ENCODE assay signal across 9 cellular contexts in genomic region chr16:74367636-74368001, GRCh38. TPM values are rescaled to one million over a fixed set of nuclear protein-coding genes. Genes with fewer than 3 reads are reported as not detected.
DNase-seq lines count a peak whose midpoint lies in the region; ATAC-seq, FAIRE-seq and TF ChIP-seq lines count a peak whose summit lies in the region.
"Not testable (repeated sequence)": the region's sequence is repeated elsewhere in the genome, so short reads cannot be mapped to it uniquely, and the experiment has no call there.
"Had no signal": no experiment of that assay in that cellular context is flagged by ENCODE, and none has a peak within 500 bp of the region (broad histone marks: within the 10 kb centered on the region; RNA-seq: fewer than 3 reads in every experiment).

No MANE protein-coding gene starts in this region.

- H3K27ac ChIP-seq in HL-60 (replicated peaks) (peak overlapping the region; percentile 74), K562 (ENCODE audit: extremely low read depth, low read depth, low read length) (peak overlapping the region; percentile 68), left ventricle myocardium inferior (replicated peaks) (peak overlapping the region; percentile 93), testis (peak overlapping the region; percentile 86 to 92)

- peak overlapping the region; percentile 94 for H3K4me3 Mint-ChIP-seq in T-helper 2 cell treated with Interferon-gamma antibody and Interleukin-4, amounts not matched to agents 5 μg/mL and 100 μg/mL, for 36 hours
- peak overlapping the region; percentile 92 for H3K4me3 Mint-ChIP-seq in neural crest cell

- H3K9me3 Mint-ChIP-seq in T-helper 2 cell treated with Interferon-gamma antibody and Interleukin-4, amounts not matched to agents 5 μg/mL and 100 μg/mL, for 36 hours; neural crest cell: not testable (repeated sequence)

- TF ChIP-seq RAD21 in K562 (CRISPR knock-in tag; conservative IDR thresholded peaks at IDR 0.05 in 1 of 2, IDR thresholded peaks at IDR 0.05 in 1 of 2): not testable (repeated sequence)

- H4K20me1 ChIP-seq in K562 (replicated peaks; ENCODE audit: control insufficient read depth, insufficient read depth, low read length): not testable (repeated sequence)

- not testable (repeated sequence) for H3K9me1 ChIP-seq in K562 (ENCODE audit: control insufficient read depth, insufficient read depth, low read length)

- H3K4me2 ChIP-seq in K562 (ENCODE audit: insufficient read depth, low read length): peak overlapping the region; percentile 82

- TF ChIP-seq EP300 in K562 (IDR thresholded peaks at IDR 0.05; ENCODE audit: low read length): not testable (repeated sequence)

- H3K4me1 Mint-ChIP-seq in T-helper 2 cell treated with Interferon-gamma antibody and Interleukin-4, amounts not matched to agents 5 μg/mL and 100 μg/mL, for 36 hours (ENCODE audit: low read depth): peaks cover 10% of the 10 kb centered on the region
- peaks cover 12% of the 10 kb centered on the region for H3K4me1 Mint-ChIP-seq in neural crest cell

- BruUV-seq in K562 (replicated peaks; lab: Mats Ljungman, UMichigan): TSS peak; percentile 52

- POLR2A ChIA-PET in K562 (lab: Yijun Ruan, JAX): not testable (repeated sequence)

- DNase-seq in HL-60 (ENCODE audit: low read depth in 1 of 2, low spot score in 1 of 2) (peak; percentile 61 to 68), K562 (ENCODE audit: extremely low read depth in 1 of 4, low spot score in 3 of 4) (peak in 3 of 4 experiments; percentile 16 to 49 (median 46)), left ventricle myocardium inferior (peak; percentile 47), testis (peak; percentile 64)
- DNase-seq in T-helper 2 cell treated with Interferon-gamma antibody and Interleukin-4, amounts not matched to agents 5 μg/mL and 100 μg/mL, for 36 hours (ENCODE audit: low spot score); neural crest cell (ENCODE audit: low read depth, low spot score): not testable (repeated sequence)

- H3K9ac ChIP-seq in ES-I3 (ENCODE audit: low read depth, low read length) (peak overlapping the region; percentile 89), K562 (ENCODE audit: insufficient read depth in 1 of 2, low read depth in 2 of 2, low read length in 2 of 2) (peak overlapping the region; percentile 71 to 92; a peak in 3 of 4 replicates)

- peak overlapping the region; percentile 90 for H3K27ac Mint-ChIP-seq in T-helper 2 cell treated with Interferon-gamma antibody and Interleukin-4, amounts not matched to agents 5 μg/mL and 100 μg/mL, for 36 hours
- peak overlapping the region; percentile 78 for H3K27ac Mint-ChIP-seq in neural crest cell (ENCODE audit: unreplicated experiment)

- peak; percentile 61 for FAIRE-seq in K562 (lab: Jason Lieb, UNC)

- TF ChIP-seq CTCF in HL-60 (IDR thresholded peaks at IDR 0.05; ENCODE audit: insufficient read depth, low read length); K562 (IDR thresholded peaks at IDR 0.05 in 2 of 3, conservative IDR thresholded peaks at IDR 0.05 in 1 of 3; ENCODE audit: insufficient read depth in 2 of 3, low read depth in 1 of 3, low read length in 3 of 3); left ventricle myocardium inferior (IDR thresholded peaks at IDR 0.05; ENCODE audit: borderline replicate concordance); neural crest cell (conservative IDR thresholded peaks at IDR 0.05); testis (IDR thresholded peaks at IDR 0.05): not testable (repeated sequence)

- H3K27me3 ChIP-seq in HL-60 (ENCODE audit: insufficient read depth, poor library complexity, severe bottlenecking); K562 (ENCODE audit: control insufficient read depth in 2 of 2, insufficient read depth in 2 of 2, low read length in 2 of 2); left ventricle myocardium inferior (ENCODE audit: low read depth); testis: not testable (repeated sequence)

- H3K4me1 ChIP-seq in ES-I3 (ENCODE audit: insufficient read depth, low read length); K562 (replicated peaks in 1 of 2; ENCODE audit: control insufficient read depth in 2 of 2, insufficient read depth in 2 of 2, low read length in 2 of 2): not testable (repeated sequence)
- peaks cover 35% of the 10 kb centered on the region for H3K4me1 ChIP-seq in left ventricle myocardium inferior
- H3K4me1 ChIP-seq in testis: peaks cover 11% of the 10 kb centered on the region

- H3K36me3 ChIP-seq in ES-I3 (ENCODE audit: insufficient read depth, low read length); testis (ENCODE audit: low read depth, missing control alignments): not testable (repeated sequence)
- H3K36me3 ChIP-seq in K562 (ENCODE audit: control insufficient read depth, insufficient read depth, low read length): peaks cover 15% of the 10 kb centered on the region; the same call in 2 of the 3 replicates
- peaks cover 10% of the 10 kb centered on the region for H3K36me3 ChIP-seq in left ventricle myocardium inferior

- H2AFZ ChIP-seq in K562 (ENCODE audit: low read depth, low read length): peak overlapping the region; percentile 84

- H3K36me3 Mint-ChIP-seq in T-helper 2 cell treated with Interferon-gamma antibody and Interleukin-4, amounts not matched to agents 5 μg/mL and 100 μg/mL, for 36 hours (ENCODE audit: low read depth); neural crest cell (ENCODE audit: low read depth): not testable (repeated sequence)

- not testable (repeated sequence) for H3K9me3 ChIP-seq in ES-I3 (ENCODE audit: control insufficient read depth, insufficient read depth, low read length); K562 (replicated peaks; ENCODE audit: control insufficient read depth, insufficient read depth, low read depth, low read length); left ventricle myocardium inferior (replicated peaks); testis

- not testable (repeated sequence) for H3K27me3 Mint-ChIP-seq in T-helper 2 cell treated with Interferon-gamma antibody and Interleukin-4, amounts not matched to agents 5 μg/mL and 100 μg/mL, for 36 hours (ENCODE audit: low read depth); neural crest cell (ENCODE audit: low read depth)

- 1% methylated on average over 21 of the region's 30 CpGs for WGBS in K562 (ENCODE audit: insufficient coverage, low coverage, missing lambda C conversion rate)
- 0 to 1% methylated on average over 6 to 28 of the region's 30 CpGs for WGBS in testis, 2 donors

- H3K79me2 ChIP-seq in K562 (ENCODE audit: control insufficient read depth, insufficient read depth, low read length): peaks cover 26% of the 10 kb centered on the region

- intact Hi-C loops in K562 (cut with micrococcal nuclease); left ventricle myocardium inferior (cut with micrococcal nuclease); testis (cut with DNase I; ENCODE audit: low total_unique reads): not testable (repeated sequence)

- CTCF ChIA-PET in K562 (lab: Yijun Ruan, JAX; ENCODE audit: low intra/inter-chr PET ratio): not testable (repeated sequence)

- ATAC-seq in GM21723 (IDR thresholded peaks at IDR 0.05; ENCODE audit: unreplicated experiment) (peak; percentile 49), K562 (peak; percentile 70)

- H3K4me3 ChIP-seq in HL-60 (replicated peaks; ENCODE audit: insufficient read depth, low read length) (peak overlapping the region; percentile 81), K562 (peak overlapping the region; percentile 62), left ventricle myocardium inferior (peak overlapping the region; percentile 94), testis (peak overlapping the region; percentile 61 to 85)

- TF ChIP-seq POLR2A in K562 (conservative IDR thresholded peaks at IDR 0.05); testis (IDR thresholded peaks at IDR 0.05): not testable (repeated sequence)

- in situ Hi-C loops in K562 (cut with MboI): not testable (repeated sequence)

RNA-seq across cellular contexts. Expression of gene NPIPB15, which starts 8.5 kb away (rescaled TPM):
- total RNA-seq in K562 (2011; cell fraction: chromatin; rRNA removed; ENCODE audit: low replicate concordance): 5.6 and 10.5 TPM in 2 replicates
- 2.0 and 3.2 TPM in 2 replicates for total RNA-seq in K562 (2011; cell fraction: nucleolus; rRNA removed)
- total RNA-seq in K562 (2011; cell fraction: nucleoplasm; rRNA removed): 1.5 and 2.9 TPM in 2 replicates
- total RNA-seq in K562 (2014; rRNA removed): 0.82 and 0.86 TPM in 2 replicates
- 0.18 and 0.83 TPM in 2 replicates for total RNA-seq in K562 (2014; rRNA removed; fragmentation: Illumina TruSeq; extraction: Trizol)
- total RNA-seq in K562 (2015; rRNA removed; fragmentation: Illumina TruSeq; extraction: Trizol): 0.51 and 0.75 TPM in 2 replicates
- total RNA-seq in K562 (2021): 0.36 and 1.1 TPM in 2 replicates
- polyA plus RNA-seq in K562 (2011; rRNA removed): 1.2 and 2.6 TPM in 2 replicates
- polyA plus RNA-seq in K562 (2011; cell fraction: cytosol; rRNA removed): 0.30 and 1.5 TPM in 2 replicates
- polyA plus RNA-seq in K562 (2011; cell fraction: nucleus; rRNA removed): 9.1 and 10.6 TPM in 2 replicates
- 0.48 and 2.1 TPM in 2 replicates for polyA plus RNA-seq in K562 (2012)
- polyA plus RNA-seq in K562 (2014; fragmentation: Illumina TruSeq; extraction: Trizol): 0.79 and 0.95 TPM in 2 replicates
- polyA plus RNA-seq in K562 (2014; fragmentation: Nextera tagmentation; extraction: Ambion mirVana): under 1 TPM; 0.13 to 0.38 TPM
- 1.1 TPM in 2 replicates for polyA plus RNA-seq in K562 (2014; rRNA removed)
- 0.57 and 0.63 TPM in 2 replicates for polyA minus RNA-seq in K562 (2011; rRNA and poly(A)+ RNA removed)
- polyA minus RNA-seq in K562 (2011; cell fraction: cytosol; rRNA and poly(A)+ RNA removed): not detected in 2 replicates
- 0.27 and 1.3 TPM in 2 replicates for polyA minus RNA-seq in K562 (2011; cell fraction: nucleus; rRNA and poly(A)+ RNA removed)
- total RNA-seq in left ventricle myocardium inferior: not detected
- total RNA-seq in neural crest cell: 2.5 and 3.1 TPM in 2 replicates
- total RNA-seq in testis: 10 to 100 TPM; 18.5 to 56.1 TPM
- 74.1 TPM for polyA plus RNA-seq in testis (ENCODE audit: insufficient read depth, low read depth, low replicate concordance)
- total RNA-seq: cardiac septum had no signal

RNA-seq across cellular contexts. Expression of gene CLEC18B, which starts 53.7 kb away (rescaled TPM):
- total RNA-seq in K562 (2011; cell fraction: chromatin; rRNA removed; ENCODE audit: low replicate concordance): 25.8 and 68.7 TPM in 2 replicates
- total RNA-seq in K562 (2011; cell fraction: nucleolus; rRNA removed): 42.4 and 55.5 TPM in 2 replicates
- 25.3 and 25.6 TPM in 2 replicates for total RNA-seq in K562 (2011; cell fraction: nucleoplasm; rRNA removed)
- total RNA-seq in K562 (2014; rRNA removed) (3.1 and 3.5 TPM in 2 replicates), K562 (2014; rRNA removed; fragmentation: Illumina TruSeq; extraction: Trizol) (0.83 and 3.5 TPM in 2 replicates), K562 (2015; rRNA removed; fragmentation: Illumina TruSeq; extraction: Trizol) (3.8 and 4.5 TPM in 2 replicates), K562 (2021) (6.0 and 6.5 TPM in 2 replicates), left ventricle myocardium inferior (0.30 TPM), neural crest cell (1.4 and 2.1 TPM in 2 replicates), testis (10 to 100 TPM; 16.4 to 42.8 TPM)
- polyA plus RNA-seq in K562 (2011; rRNA removed) (6.0 and 11.2 TPM in 2 replicates), K562 (2014; fragmentation: Illumina TruSeq; extraction: Trizol) (1.8 and 3.1 TPM in 2 replicates), K562 (2014; fragmentation: Nextera tagmentation; extraction: Ambion mirVana) (under 1 TPM; 0.23 to 0.31 TPM), K562 (2014; rRNA removed) (5.9 and 7.6 TPM in 2 replicates), testis (ENCODE audit: insufficient read depth, low read depth, low replicate concordance) (13.7 TPM)
- polyA plus RNA-seq in K562 (2011; cell fraction: cytosol; rRNA removed): 3.0 and 3.1 TPM in 2 replicates
- polyA plus RNA-seq in K562 (2011; cell fraction: nucleus; rRNA removed): 89.7 and 97.1 TPM in 2 replicates
- 3.4 and 11.9 TPM in 2 replicates for polyA plus RNA-seq in K562 (2012)
- 8.5 and 9.5 TPM in 2 replicates for polyA minus RNA-seq in K562 (2011; rRNA and poly(A)+ RNA removed)
- polyA minus RNA-seq in K562 (2011; cell fraction: cytosol; rRNA and poly(A)+ RNA removed): 2.3 and 4.1 TPM in 2 replicates
- polyA minus RNA-seq in K562 (2011; cell fraction: nucleus; rRNA and poly(A)+ RNA removed): 44.4 and 47.0 TPM in 2 replicates
